In the genomic region with DNA sequence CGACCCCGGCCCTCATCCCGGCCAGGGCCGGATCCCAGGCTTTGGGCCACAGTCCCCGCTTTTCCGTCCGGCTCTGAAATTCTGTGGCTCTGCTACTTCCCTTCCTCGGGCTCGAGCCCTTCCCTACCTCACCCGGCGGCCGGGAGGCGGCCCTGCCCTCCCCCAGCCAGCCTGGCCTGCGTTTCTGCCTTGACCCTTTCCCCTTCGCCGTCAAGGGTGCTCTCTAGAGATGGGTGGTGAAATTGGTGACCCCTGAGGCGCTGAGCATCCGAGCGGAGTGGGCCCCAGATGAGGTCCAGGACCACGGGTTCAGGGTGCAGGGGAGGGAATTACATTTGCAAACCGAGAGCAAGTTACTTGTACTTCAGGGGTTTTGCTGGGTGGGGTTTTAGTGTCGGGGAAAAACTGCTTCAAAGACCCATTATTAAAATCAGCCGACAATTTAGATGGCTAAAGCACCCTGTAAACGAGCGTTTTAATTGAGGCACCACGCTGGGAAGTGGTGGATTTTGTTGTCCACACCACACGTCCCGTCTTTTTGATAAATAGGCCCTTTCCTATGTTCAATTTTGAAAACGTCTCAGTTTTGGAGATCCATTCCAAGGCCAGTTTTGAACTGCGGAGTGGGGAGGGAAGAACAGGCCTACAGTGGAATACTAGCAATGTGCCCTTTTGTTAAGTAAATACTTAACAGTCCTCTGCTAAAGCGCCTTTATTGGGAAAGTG, we compare ENCODE assay signal across 8 cellular contexts. TPM values are rescaled to one million over a fixed set of nuclear protein-coding genes. Genes with fewer than 3 reads are reported as not detected.
DNase-seq lines count a peak whose midpoint lies in the region; ATAC-seq and TF ChIP-seq lines count a peak whose summit lies in the region.

No MANE protein-coding gene starts in this region.

- peak overlapping the region; percentile 56 for H2BK120ac ChIP-seq in IMR-90 (ENCODE audit: low read depth, low read length)

- H4K8ac ChIP-seq in IMR-90 (ENCODE audit: low read depth in 2 of 2, low read length in 2 of 2): peak overlapping the region; percentile 89 to 97

- 23% methylated on average over 6 of the region's 31 CpGs; no CpG with 5 or more reads in 1 of the 2 experiments for WGBS in IMR-90 (ENCODE audit: extremely low coverage in 2 of 2, insufficient read length in 1 of 2), 2 experiments

- peak overlapping the region; percentile 12; the same call in 1 of the 2 replicates for H3K18ac ChIP-seq in IMR-90 (ENCODE audit: low read depth, low read length)

- peak overlapping the region; percentile 43 for H3K9ac ChIP-seq in IMR-90 (ENCODE audit: low read depth, low read length)
- no peak overlapping the region for H3K9ac ChIP-seq in neural progenitor cell

- peak overlapping the region; percentile 66; the same call in 1 of the 2 replicates for H4K91ac ChIP-seq in IMR-90 (ENCODE audit: insufficient read depth, low read depth, low read length)

- H3K4me3 ChIP-seq in IMR-90 (ENCODE audit: insufficient read depth, low read depth, low read length): peak overlapping the region; percentile 48
- H3K4me3 ChIP-seq in choroid plexus epithelial cell (ENCODE audit: low read depth, low read length): peak overlapping the region; percentile 63
- peak overlapping the region; percentile 47 for H3K4me3 ChIP-seq in neural progenitor cell

- H2AK9ac ChIP-seq in IMR-90 (replicated peaks; ENCODE audit: low read depth, low read length, poor library complexity): peak overlapping the region; percentile 94

- peak overlapping the region; percentile 88 for H3K4me3 Mint-ChIP-seq in neural progenitor cell

- in situ Hi-C loops in IMR-90 (cut with MboI; ENCODE audit: low sequenced_read_pairs): loop anchor here (25.0 kb wide), 2 partner anchors 868 to 1968 kb away; partner anchors contain the start of gene SLC35B3

- DNase-seq in ELR (ENCODE audit: low read depth) (peak; percentile 63), IMR-90 (no peak), choroid plexus epithelial cell (ENCODE audit: low read depth) (no peak), neural progenitor cell (ENCODE audit: low spot score) (no peak), AG08396 (ENCODE audit: low spot score) (no peak), NCI-H1694 (lab: John Stamatoyannopoulos, UW) (no peak), amygdala (lab: John Stamatoyannopoulos, UW) (no peak)
- no peak for DNase-seq in activated CD4-positive, CD25-positive, alpha-beta regulatory T cell treated with anti-CD3 and anti-CD28 coated beads, Interleukin-2, amount 50 U/mL, for 72 hours

- 0 out of 2 replicates have a peak overlapping the region, but pooled peaks have one; percentile 38 for H3K23ac ChIP-seq in IMR-90 (ENCODE audit: low read depth, low read length)

- CTCF ChIA-PET in IMR-90 (lab: Yijun Ruan, JAX): no interaction called here

- TF ChIP-seq CTCF in IMR-90 (conservative IDR thresholded peaks at IDR 0.05; ENCODE audit: low read depth, low read length) (no peak), choroid plexus epithelial cell (conservative IDR thresholded peaks at IDR 0.05; ENCODE audit: low read depth, low read length) (no peak), neural progenitor cell (IDR thresholded peaks at IDR 0.05) (no peak)

- H3K36me3 Mint-ChIP-seq in neural progenitor cell: no peaks in the 10 kb centered on the region

- peak overlapping the region; percentile 39 for H4K5ac ChIP-seq in IMR-90 (ENCODE audit: low read depth, low read length)

- no peak; the same call in 1 of the 2 replicates for ATAC-seq in IMR-90 (ENCODE audit: low read depth)

- no peak for TF ChIP-seq RAD21 in IMR-90 (IDR thresholded peaks at IDR 0.05; ENCODE audit: low read length)

- intact Hi-C loops in IMR-90 (cut with micrococcal nuclease): loop anchor here (5.0 to 10.0 kb wide), 2 partner anchors 88 to 260 kb away; no protein-coding TSS in a partner anchor

- peaks cover 11% of the 10 kb centered on the region for H3K4me1 Mint-ChIP-seq in neural progenitor cell

- peak overlapping the region; percentile 90 for H2AFZ ChIP-seq in IMR-90 (replicated peaks; ENCODE audit: low read length, poor library complexity)
- H2AFZ ChIP-seq in neural progenitor cell (replicated peaks): peak overlapping the region; percentile 7

- peaks cover 0 to 9% of the 10 kb centered on the region in 2 experiments; a peak in 1 of 4 replicates for H3K79me1 ChIP-seq in IMR-90 (ENCODE audit: low read depth in 1 of 2, low read length in 2 of 2)

- TF ChIP-seq POLR2A in IMR-90 (IDR thresholded peaks at IDR 0.05; ENCODE audit: low read depth, low read length): no peak

- H3K79me2 ChIP-seq in neural progenitor cell (ENCODE audit: low read depth): no peaks in the 10 kb centered on the region

- peak overlapping the region; percentile 64; the same call in 1 of the 2 replicates for H3K14ac ChIP-seq in IMR-90 (replicated peaks; ENCODE audit: low read depth, low read length)

- peaks cover 85% of the 10 kb centered on the region for H3K27me3 Mint-ChIP-seq in neural progenitor cell (ENCODE audit: insufficient read depth, low read depth)

- peaks cover 25% of the 10 kb centered on the region for H3F3A ChIP-seq in neural progenitor cell (ENCODE audit: low read depth)

- no peak overlapping the region for H2BK20ac ChIP-seq in IMR-90 (ENCODE audit: low read depth, low read length)

- H3K4me2 ChIP-seq in IMR-90 (ENCODE audit: low read depth, low read length) (peak overlapping the region; percentile 63), neural progenitor cell (peak overlapping the region; percentile 85)

- no TSS peak for BruUV-seq in IMR-90 (replicated peaks; lab: Mats Ljungman, UMichigan)

- no peak overlapping the region for H3K27ac Mint-ChIP-seq in neural progenitor cell

- H2AK5ac ChIP-seq in IMR-90 (ENCODE audit: low read depth, low read length): peak overlapping the region; percentile 32; the same call in 1 of the 2 replicates

- POLR2A ChIA-PET in IMR-90 (lab: Charles Lee; ENCODE audit: unreplicated experiment): no interaction called here

- H3K9me3 Mint-ChIP-seq in neural progenitor cell: peaks cover 4% of the 10 kb centered on the region

- peaks cover 3% of the 10 kb centered on the region; the same call in 1 of the 2 replicates for H3K36me3 ChIP-seq in IMR-90 (ENCODE audit: control insufficient read depth, insufficient read depth, low read length)
- no peaks in the 10 kb centered on the region for H3K36me3 ChIP-seq in neural progenitor cell

- peak overlapping the region; percentile 6 for H2BK5ac ChIP-seq in IMR-90 (ENCODE audit: low read depth, low read length, poor library complexity, severe bottlenecking)

- no peaks in the 10 kb centered on the region for H3K9me3 ChIP-seq in IMR-90 (ENCODE audit: control insufficient read depth, insufficient read depth, low read length)
- H3K9me3 ChIP-seq in neural progenitor cell (ENCODE audit: low read depth): no peaks in the 10 kb centered on the region

- H4K20me1 ChIP-seq in IMR-90 (ENCODE audit: insufficient read depth, low read length) (no peaks in the 10 kb centered on the region; the same call in 1 of the 2 replicates), neural progenitor cell (ENCODE audit: low read depth) (peaks cover 59% of the 10 kb centered on the region)

- H3K4ac ChIP-seq in IMR-90 (ENCODE audit: low read depth, low read length): peak overlapping the region; percentile 64

- dilution Hi-C loops in IMR-90 (cut with HindIII; ENCODE audit: low sequenced_read_pairs, unreplicated experiment): no loop called here

- H3K4me1 ChIP-seq in IMR-90 (ENCODE audit: control insufficient read depth, insufficient read depth, low read length) (peaks cover 2% of the 10 kb centered on the region), neural progenitor cell (no peaks in the 10 kb centered on the region)

- no peak overlapping the region for H2BK15ac ChIP-seq in IMR-90 (ENCODE audit: low read depth, low read length)

- H3K27ac ChIP-seq in IMR-90 (ENCODE audit: insufficient read depth, low read length) (peak overlapping the region; percentile 41), neural progenitor cell (no peak overlapping the region)

- H3K56ac ChIP-seq in IMR-90 (ENCODE audit: extremely low read depth, insufficient read depth, low read length): no peak overlapping the region

- H3K9me1 ChIP-seq in IMR-90 (ENCODE audit: insufficient read depth, low read length): 0 out of 2 replicates have a peak, but pooled peaks cover 4% of the 10 kb centered on the region

- H3K27me3 ChIP-seq in IMR-90 (ENCODE audit: control insufficient read depth, insufficient read depth, low read length) (peaks cover 9% of the 10 kb centered on the region), neural progenitor cell (peaks cover 98% of the 10 kb centered on the region)

TF ChIP-seq in IMR-90, 13 proteins besides CTCF, POLR2A, EP300 and RAD21:
- no peak for TF ChIP-seq RCOR1 (IDR thresholded peaks at IDR 0.05; ENCODE audit: insufficient replicate concordance, low read length)
- TF ChIP-seq SMC3 (IDR thresholded peaks at IDR 0.05; ENCODE audit: low read depth, low read length): no peak
- TF ChIP-seq BHLHE40 (IDR thresholded peaks at IDR 0.05; ENCODE audit: low read depth, low read length): no peak
- TF ChIP-seq MXI1 (IDR thresholded peaks at IDR 0.05; ENCODE audit: borderline replicate concordance, low read depth, low read length): no peak
- no peak for TF ChIP-seq RFX5 (IDR thresholded peaks at IDR 0.05; ENCODE audit: low read depth, low read length)
- no peak for TF ChIP-seq MAZ (IDR thresholded peaks at IDR 0.05; ENCODE audit: borderline replicate concordance, low read depth, low read length)

RNA-seq across cellular contexts. Expression of gene TFAP2A, which starts 9.9 kb away (rescaled TPM):
- 0.72 and 1.1 TPM in 2 replicates for total RNA-seq in IMR-90 (2012; rRNA removed)
- 7.1 and 8.6 TPM in 2 replicates for polyA plus RNA-seq in IMR-90 (2012; rRNA removed)
- 5.0 and 6.4 TPM in 2 replicates for polyA plus RNA-seq in IMR-90 (2012; cell fraction: cytosol; rRNA removed)
- polyA plus RNA-seq in IMR-90 (2012; cell fraction: nucleus; rRNA removed; ENCODE audit: low replicate concordance): 13.4 and 17.5 TPM in 2 replicates
- total RNA-seq in neural progenitor cell (ENCODE audit: low replicate concordance): 0.39 and 0.65 TPM in 2 replicates
